9 cellular contexts compared by ENCODE assay signal in genomic region chr16:82248257-82248656, GRCh38.
"Had no signal": no experiment of that assay in that cellular context is flagged by ENCODE, and none has a peak within 500 bp of the region (broad histone marks: within the 10 kb centered on the region; RNA-seq: fewer than 3 reads in every experiment).

No MANE protein-coding gene starts in this region.

- H3K4me1 ChIP-seq: HAP-1 had no signal

- H3K4me3 ChIP-seq: GM23248, GM23338, HAP-1 had no signal

- H3K36me3 ChIP-seq: HAP-1 had no signal

- H2AFZ ChIP-seq: GM23248, GM23338 had no signal

- H3K4me2 ChIP-seq: GM23338 had no signal

- H3K9ac ChIP-seq: GM23248 had no signal

- H3K9me3 ChIP-seq: HAP-1 had no signal

- DNase-seq: GM23248, GOT3, H7, H9, HCEC 1CT, HFFc6 had no signal

- ATAC-seq: GM23338, HCT116 had no signal

- H3K27ac ChIP-seq: GM23248 had no signal
